Comparison of ENCODE assay signal across 11 cellular contexts in genomic region chr10:851891-852290, GRCh38.
DNase-seq lines count a peak whose midpoint lies in the region; ATAC-seq and TF ChIP-seq lines count a peak whose summit lies in the region.
"Had no signal": no experiment of that assay in that cellular context is flagged by ENCODE, and none has a peak within 500 bp of the region (broad histone marks: within the 10 kb centered on the region; RNA-seq: fewer than 3 reads in every experiment).

No MANE protein-coding gene starts in this region.

- intact Hi-C loops in Caco-2 (cut with micrococcal nuclease; ENCODE audit: unreplicated experiment): no loop called here
- intact Hi-C loops in OCI-LY7 (cut with micrococcal nuclease; ENCODE audit: unreplicated experiment): no loop called here

- ATAC-seq in GM19324 (IDR thresholded peaks at IDR 0.05; ENCODE audit: low FRiP score, unreplicated experiment) (peak; percentile 66), HG02981 (IDR thresholded peaks at IDR 0.05; ENCODE audit: unreplicated experiment) (peak; percentile 92)

- H3K27me3 ChIP-seq in Caco-2 (replicated peaks; ENCODE audit: control insufficient read depth, insufficient read depth, low read length): no peaks in the 10 kb centered on the region
- H3K27me3 ChIP-seq: tibial nerve had no signal

- H3K9me3 ChIP-seq in Caco-2 (peaks cover 12% of the 10 kb centered on the region; the same call in 1 of the 2 replicates), OCI-LY7 (ENCODE audit: low read length) (peaks cover 17% of the 10 kb centered on the region)

- H2AFZ ChIP-seq in OCI-LY7 (ENCODE audit: low read length): no peak overlapping the region

- H3K36me3 Mint-ChIP-seq in Caco-2 (ENCODE audit: insufficient read depth, unreplicated experiment) (peaks cover 95% of the 10 kb centered on the region), type B pancreatic cell (peaks cover 69% of the 10 kb centered on the region)

- H3K4me3 Mint-ChIP-seq in Caco-2 (ENCODE audit: unreplicated experiment): no peak overlapping the region
- H3K4me3 Mint-ChIP-seq in type B pancreatic cell: no peak overlapping the region

- CTCF ChIA-PET in Caco-2 (lab: Charles Lee) (no interaction called here), OCI-LY7 (lab: Charles Lee; ENCODE audit: unreplicated experiment) (no interaction called here)

- H3K4me1 ChIP-seq in Caco-2: peaks cover 12% of the 10 kb centered on the region; the same call in 1 of the 2 replicates
- H3K4me1 ChIP-seq in OCI-LY7 (ENCODE audit: insufficient read depth, low read length, poor library complexity, severe bottlenecking): peaks cover 22% of the 10 kb centered on the region

- POLR2A ChIA-PET in Caco-2 (lab: Charles Lee): no interaction called here
- POLR2A ChIA-PET in OCI-LY7 (lab: Charles Lee): interaction anchor here (0.6 kb wide), 1 partner anchor 10 kb away, joined by 3 read pairs; no protein-coding TSS in a partner anchor

- peak overlapping the region; percentile 32 for H3K27ac ChIP-seq in OCI-LY7 (ENCODE audit: low read depth, low read length, poor library complexity, severe bottlenecking)
- H3K27ac ChIP-seq: tibial nerve had no signal

- H3K27me3 Mint-ChIP-seq in Caco-2 (ENCODE audit: insufficient read depth, unreplicated experiment) (no peaks in the 10 kb centered on the region), type B pancreatic cell (no peaks in the 10 kb centered on the region)

- peak overlapping the region; percentile 53 for H3K4me2 ChIP-seq in OCI-LY7 (ENCODE audit: low read length)

- BruUV-seq in Caco-2 (replicated peaks; lab: Mats Ljungman, UMichigan) (no TSS peak), OCI-LY7 (replicated peaks; lab: Mats Ljungman, UMichigan) (no TSS peak)

- peaks cover 16% of the 10 kb centered on the region for H3K9me3 Mint-ChIP-seq in Caco-2 (ENCODE audit: unreplicated experiment)
- peaks cover 3% of the 10 kb centered on the region for H3K9me3 Mint-ChIP-seq in type B pancreatic cell

- H3K27ac Mint-ChIP-seq in Caco-2 (ENCODE audit: unreplicated experiment) (peak overlapping the region; percentile 0), type B pancreatic cell (no peak overlapping the region)

- DNase-seq in Caco-2 (no peak), OCI-LY7 (ENCODE audit: low spot score) (peak; percentile 64), NCI-H2107 (lab: John Stamatoyannopoulos, UW) (no peak), NCI-H1436 (lab: John Stamatoyannopoulos, UW) (no peak), type B pancreatic cell (ENCODE audit: extremely low spot score, unreplicated experiment) (no peak)
- no peak for DNase-seq in activated T-cell treated with anti-CD3 and anti-CD28 coated beads, Interleukin-2, amount 50 U/mL, for 48 hours
- DNase-seq: DMS 273 treated with DMSO at 0.1 percent for 48 hours, SW 1271 had no signal

- peaks cover 16% of the 10 kb centered on the region; the same call in 1 of the 2 replicates for H4K20me1 ChIP-seq in OCI-LY7 (ENCODE audit: insufficient read depth, low read length)

- no peak overlapping the region for H3K4me3 ChIP-seq in Caco-2 (ENCODE audit: low read depth, low read length)
- peak overlapping the region; percentile 7 for H3K4me3 ChIP-seq in OCI-LY7 (ENCODE audit: low read depth, low read length, poor library complexity, severe bottlenecking)
- H3K4me3 ChIP-seq: tibial nerve had no signal

- peaks cover 25% of the 10 kb centered on the region for H3K4me1 Mint-ChIP-seq in Caco-2 (ENCODE audit: low read depth, unreplicated experiment)
- peaks cover 16% of the 10 kb centered on the region for H3K4me1 Mint-ChIP-seq in type B pancreatic cell (ENCODE audit: unreplicated experiment)

- H3K79me2 ChIP-seq in OCI-LY7 (ENCODE audit: insufficient read depth, low read depth, low read length): peaks cover 51% of the 10 kb centered on the region

- H3K36me3 ChIP-seq in Caco-2 (ENCODE audit: control insufficient read depth, insufficient read depth, low read length) (peaks cover 6% of the 10 kb centered on the region; the same call in 1 of the 2 replicates), OCI-LY7 (ENCODE audit: insufficient read depth, low read length) (peaks cover 94% of the 10 kb centered on the region)

- TF ChIP-seq CTCF in Caco-2 (IDR thresholded peaks at IDR 0.05; ENCODE audit: insufficient read depth in 1 of 2, low read depth in 1 of 2, low read length in 1 of 2, severe bottlenecking in 1 of 2, unreplicated experiment in 1 of 2) (no peak), OCI-LY7 (conservative IDR thresholded peaks at IDR 0.05; ENCODE audit: low read length) (no peak), type B pancreatic cell (conservative IDR thresholded peaks at IDR 0.05) (no peak)

- no peaks in the 10 kb centered on the region for H3K9me2 ChIP-seq in OCI-LY7 (ENCODE audit: insufficient read depth, low read length)
